In genomic region chr19:33778089-33778791, GRCh38 we compare ENCODE assay signal across 8 cellular contexts. TPM values are rescaled to one million over a fixed set of nuclear protein-coding genes. Genes with fewer than 3 reads are reported as not detected.
DNase-seq lines count a peak whose midpoint lies in the region; ATAC-seq, FAIRE-seq and TF ChIP-seq lines count a peak whose summit lies in the region.

No MANE protein-coding gene starts in this region.

- TF ChIP-seq POLR2A in IMR-90 (IDR thresholded peaks at IDR 0.05; ENCODE audit: low read depth, low read length) (0 out of 2 replicates have a peak, but pooled peaks have one; percentile 53), suprapubic skin (IDR thresholded peaks at IDR 0.05) (no peak)

- no peak overlapping the region for H3K27ac ChIP-seq in IMR-90 (ENCODE audit: insufficient read depth, low read length)
- H3K27ac ChIP-seq in neuronal stem cell (replicated peaks; ENCODE audit: low read length): no peak overlapping the region
- H3K27ac ChIP-seq in suprapubic skin: no peak overlapping the region

- no peak overlapping the region for H4K91ac ChIP-seq in IMR-90 (ENCODE audit: insufficient read depth, low read depth, low read length)
- H4K91ac ChIP-seq in neuronal stem cell (ENCODE audit: low read depth, low read length, poor library complexity): no peak overlapping the region

- H3K4me1 Mint-ChIP-seq in activated T-helper 1 cell treated with anti-CD3 and anti-CD28 coated beads, Interleukin-12 subunit alpha, Interleukin-12 subunit beta, Interleukin-2, Interleukin-4 antibody, amounts not matched to agents 30 ng/mL and 10 ng/mL and 1 ng/mL, durations not matched to agents 14 hours and 24 hours and 36 hours (ENCODE audit: low read depth): peaks cover 5% of the 10 kb centered on the region

- no peaks in the 10 kb centered on the region for H3K36me3 Mint-ChIP-seq in activated T-helper 1 cell treated with anti-CD3 and anti-CD28 coated beads, Interleukin-12 subunit alpha, Interleukin-12 subunit beta, Interleukin-2, Interleukin-4 antibody, amounts not matched to agents 30 ng/mL and 10 ng/mL and 1 ng/mL, durations not matched to agents 14 hours and 24 hours and 36 hours (ENCODE audit: low read depth)

- H2BK5ac ChIP-seq in IMR-90 (ENCODE audit: low read depth, low read length, poor library complexity, severe bottlenecking) (no peak overlapping the region), neuronal stem cell (ENCODE audit: low read length) (no peak overlapping the region)

- H2BK15ac ChIP-seq in IMR-90 (ENCODE audit: low read depth, low read length) (no peak overlapping the region), neuronal stem cell (ENCODE audit: low read length) (no peak overlapping the region)

- H2AFZ ChIP-seq in IMR-90 (replicated peaks; ENCODE audit: low read length, poor library complexity): peak overlapping the region; percentile 87
- peak overlapping the region; percentile 91 for H2AFZ ChIP-seq in neuronal stem cell (ENCODE audit: low read length)

- CTCF ChIA-PET in IMR-90 (lab: Yijun Ruan, JAX): interaction anchor here (0.5 to 3.2 kb wide), 50 partner anchors 9 to 713 kb away, joined by 3 to 36 read pairs (median 4); partner anchors contain the start of gene KCTD15

- H3K9me3 Mint-ChIP-seq in activated T-helper 1 cell treated with anti-CD3 and anti-CD28 coated beads, Interleukin-12 subunit alpha, Interleukin-12 subunit beta, Interleukin-2, Interleukin-4 antibody, amounts not matched to agents 30 ng/mL and 10 ng/mL and 1 ng/mL, durations not matched to agents 14 hours and 24 hours and 36 hours: no peaks in the 10 kb centered on the region

- H3K9me1 ChIP-seq in IMR-90 (ENCODE audit: insufficient read depth, low read length): 0 out of 2 replicates have a peak, but pooled peaks cover 4% of the 10 kb centered on the region

- H4K5ac ChIP-seq in IMR-90 (ENCODE audit: low read depth, low read length): no peak overlapping the region

- dilution Hi-C loops in IMR-90 (cut with HindIII; ENCODE audit: low sequenced_read_pairs, unreplicated experiment): no loop called here

- H2AK9ac ChIP-seq in IMR-90 (replicated peaks; ENCODE audit: low read depth, low read length, poor library complexity): no peak overlapping the region

- no peak overlapping the region for H3K4me3 Mint-ChIP-seq in activated T-helper 1 cell treated with anti-CD3 and anti-CD28 coated beads, Interleukin-12 subunit alpha, Interleukin-12 subunit beta, Interleukin-2, Interleukin-4 antibody, amounts not matched to agents 30 ng/mL and 10 ng/mL and 1 ng/mL, durations not matched to agents 14 hours and 24 hours and 36 hours

- FAIRE-seq in RCC 7860 (lab: Jason Lieb, UNC): no peak

- H3K4ac ChIP-seq in IMR-90 (ENCODE audit: low read depth, low read length) (no peak overlapping the region), neuronal stem cell (ENCODE audit: low read length) (no peak overlapping the region)

- H3K27me3 ChIP-seq in IMR-90 (ENCODE audit: control insufficient read depth, insufficient read depth, low read length) (peaks cover 16% of the 10 kb centered on the region; the same call in 1 of the 2 replicates), neuronal stem cell (ENCODE audit: control insufficient read depth in 3 of 3, insufficient read depth in 3 of 3, low read depth in 1 of 3, low read length in 3 of 3) (peaks cover 2 to 28% (median 18%) of the 10 kb centered on the region in 3 experiments), suprapubic skin (peaks cover 41% of the 10 kb centered on the region)

- no peaks in the 10 kb centered on the region for H3K9me3 ChIP-seq in IMR-90 (ENCODE audit: control insufficient read depth, insufficient read depth, low read length)
- peaks cover 0 to 4% of the 10 kb centered on the region in 2 donors for H3K9me3 ChIP-seq in neuronal stem cell (replicated peaks in 1 of 2; ENCODE audit: control insufficient read depth in 2 of 2, insufficient read depth in 1 of 2, low read depth in 1 of 2, low read length in 2 of 2)
- H3K9me3 ChIP-seq in suprapubic skin: no peaks in the 10 kb centered on the region

- 12% methylated on average over 24 of the region's 49 CpGs; no CpG with 5 or more reads in 1 of the 2 experiments for WGBS in IMR-90 (ENCODE audit: extremely low coverage in 2 of 2, insufficient read length in 1 of 2), 2 experiments
- no CpG with 5 or more reads among the region's 49 CpGs for WGBS in neuronal stem cell (ENCODE audit: extremely low coverage in 2 of 2, insufficient read length in 2 of 2, insufficient replicate concordance in 1 of 2), 2 donors
- WGBS in suprapubic skin: 34% methylated on average over 16 of the region's 49 CpGs

- DNase-seq in COLO829 (ENCODE audit: low spot score): peak; percentile 89
- DNase-seq in IMR-90: peak; percentile 61
- peak; percentile 36 for DNase-seq in RCC 7860 (ENCODE audit: low spot score)
- peak; percentile 76 for DNase-seq in activated T-helper 1 cell treated with anti-CD3 and anti-CD28 coated beads, Interleukin-12 subunit alpha, Interleukin-12 subunit beta, Interleukin-2, Interleukin-4 antibody, amounts not matched to agents 30 ng/mL and 10 ng/mL and 1 ng/mL, durations not matched to agents 14 hours and 24 hours and 36 hours (ENCODE audit: low spot score)
- peak; percentile 68 for DNase-seq in fibroblast of the aortic adventitia (ENCODE audit: low read depth)
- peak; percentile 82 for DNase-seq in neuronal stem cell (ENCODE audit: low spot score)
- DNase-seq in suprapubic skin (ENCODE audit: low spot score in 2 of 2): peak in 1 of 2 donors; percentile 79

- H3K9ac ChIP-seq in IMR-90 (ENCODE audit: low read depth, low read length) (no peak overlapping the region), neuronal stem cell (ENCODE audit: low read depth, low read length, poor library complexity) (no peak overlapping the region)

- intact Hi-C loops in IMR-90 (cut with micrococcal nuclease): loop anchor here (1.0 to 10.0 kb wide), 4 partner anchors 220 to 653 kb away; no protein-coding TSS in a partner anchor
- intact Hi-C loops in activated T-helper 1 cell treated with anti-CD3 and anti-CD28 coated beads, Interleukin-12 subunit alpha, Interleukin-12 subunit beta, Interleukin-2, Interleukin-4 antibody, amounts not matched to agents 30 ng/mL and 10 ng/mL and 1 ng/mL, durations not matched to agents 14 hours and 24 hours and 36 hours (cut with micrococcal nuclease): loop anchor here (1.0 to 10.0 kb wide), 5 partner anchors 18 to 934 kb away; partner anchors contain the start of gene KCTD15

- peak; percentile 100; the same call in 1 of the 2 replicates for TF ChIP-seq CTCF in IMR-90 (conservative IDR thresholded peaks at IDR 0.05; ENCODE audit: low read depth, low read length)
- peak; percentile 99 for TF ChIP-seq CTCF in fibroblast of the aortic adventitia (IDR thresholded peaks at IDR 0.05; ENCODE audit: insufficient read depth, low read length)
- TF ChIP-seq CTCF in suprapubic skin (IDR thresholded peaks at IDR 0.05): peak; percentile 100

- H4K20me1 ChIP-seq in IMR-90 (ENCODE audit: insufficient read depth, low read length): no peaks in the 10 kb centered on the region

- peak overlapping the region; percentile 12 for H2BK12ac ChIP-seq in neuronal stem cell (ENCODE audit: low read length)

- no peak overlapping the region for H3K27ac Mint-ChIP-seq in activated T-helper 1 cell treated with anti-CD3 and anti-CD28 coated beads, Interleukin-12 subunit alpha, Interleukin-12 subunit beta, Interleukin-2, Interleukin-4 antibody, amounts not matched to agents 30 ng/mL and 10 ng/mL and 1 ng/mL, durations not matched to agents 14 hours and 24 hours and 36 hours

- peak; percentile 85 for ATAC-seq in GM21381 (IDR thresholded peaks at IDR 0.05; ENCODE audit: unreplicated experiment)
- ATAC-seq in IMR-90 (ENCODE audit: low read depth): peak; percentile 98

- TF ChIP-seq RAD21 in IMR-90 (IDR thresholded peaks at IDR 0.05; ENCODE audit: low read length): peak; percentile 100

- H3K56ac ChIP-seq in IMR-90 (ENCODE audit: extremely low read depth, insufficient read depth, low read length): no peak overlapping the region

- no TSS peak for BruUV-seq in IMR-90 (replicated peaks; lab: Mats Ljungman, UMichigan)

- peaks cover 2% of the 10 kb centered on the region for H3K27me3 Mint-ChIP-seq in activated T-helper 1 cell treated with anti-CD3 and anti-CD28 coated beads, Interleukin-12 subunit alpha, Interleukin-12 subunit beta, Interleukin-2, Interleukin-4 antibody, amounts not matched to agents 30 ng/mL and 10 ng/mL and 1 ng/mL, durations not matched to agents 14 hours and 24 hours and 36 hours (ENCODE audit: insufficient read depth)

- no peaks in the 10 kb centered on the region for H3K4me1 ChIP-seq in IMR-90 (ENCODE audit: control insufficient read depth, insufficient read depth, low read length)
- peaks cover 5 to 6% of the 10 kb centered on the region in 2 donors for H3K4me1 ChIP-seq in neuronal stem cell (ENCODE audit: control insufficient read depth in 2 of 2, insufficient read depth in 1 of 2, low read depth in 1 of 2, low read length in 2 of 2)
- peaks cover 23% of the 10 kb centered on the region for H3K4me1 ChIP-seq in suprapubic skin

- H4K8ac ChIP-seq in IMR-90 (ENCODE audit: low read depth in 2 of 2, low read length in 2 of 2) (no peak overlapping the region), neuronal stem cell (ENCODE audit: low read depth, low read length) (no peak overlapping the region)

- H2AK5ac ChIP-seq in IMR-90 (ENCODE audit: low read depth, low read length) (no peak overlapping the region), neuronal stem cell (ENCODE audit: low read depth, low read length) (no peak overlapping the region)

- peak overlapping the region; percentile 7 for H3K23ac ChIP-seq in IMR-90 (ENCODE audit: low read depth, low read length)
- H3K23ac ChIP-seq in neuronal stem cell (ENCODE audit: low read depth, low read length, poor library complexity): peak overlapping the region; percentile 1

- H3K36me3 ChIP-seq in IMR-90 (ENCODE audit: control insufficient read depth, insufficient read depth, low read length): no peaks in the 10 kb centered on the region
- H3K36me3 ChIP-seq in neuronal stem cell (replicated peaks in 1 of 2; ENCODE audit: control insufficient read depth in 2 of 2, insufficient read depth in 2 of 2, low read length in 2 of 2): no peaks in the 10 kb centered on the region
- H3K36me3 ChIP-seq in suprapubic skin: no peaks in the 10 kb centered on the region

- no peak overlapping the region for H2BK20ac ChIP-seq in IMR-90 (ENCODE audit: low read depth, low read length)

- H2BK120ac ChIP-seq in IMR-90 (ENCODE audit: low read depth, low read length) (no peak overlapping the region), neuronal stem cell (ENCODE audit: low read depth, low read length) (no peak overlapping the region)

- in situ Hi-C loops in IMR-90 (cut with MboI; ENCODE audit: low sequenced_read_pairs): loop anchor here (5.0 to 25.0 kb wide), 2 partner anchors 319 to 559 kb away; no protein-coding TSS in a partner anchor

- POLR2A ChIA-PET in IMR-90 (lab: Charles Lee; ENCODE audit: unreplicated experiment): no interaction called here

- H3K14ac ChIP-seq in IMR-90 (replicated peaks; ENCODE audit: low read depth, low read length): no peak overlapping the region
- H3K14ac ChIP-seq in neuronal stem cell (ENCODE audit: low read length): no peak overlapping the region

- H3K18ac ChIP-seq in IMR-90 (ENCODE audit: low read depth, low read length): no peak overlapping the region
- peak overlapping the region; percentile 55 for H3K18ac ChIP-seq in neuronal stem cell (ENCODE audit: low read length)

- H3K4me3 ChIP-seq in IMR-90 (ENCODE audit: insufficient read depth, low read depth, low read length) (no peak overlapping the region), fibroblast of the aortic adventitia (ENCODE audit: low read depth, low read length) (no peak overlapping the region), neuronal stem cell (ENCODE audit: low read length in 2 of 2) (peak overlapping the region in 1 of 2 donors; percentile 66), suprapubic skin (peak overlapping the region; percentile 26)

- H3K4me2 ChIP-seq in IMR-90 (ENCODE audit: low read depth, low read length) (no peak overlapping the region), neuronal stem cell (ENCODE audit: insufficient read depth, low read length, poor library complexity, severe bottlenecking) (peak overlapping the region; percentile 42)

- H3K79me1 ChIP-seq in IMR-90 (ENCODE audit: low read depth in 1 of 2, low read length in 2 of 2) (no peaks in the 10 kb centered on the region), neuronal stem cell (ENCODE audit: low read depth, low read length) (no peaks in the 10 kb centered on the region)

- no peak for TF ChIP-seq EP300 in suprapubic skin (IDR thresholded peaks at IDR 0.05)

RNA-seq across cellular contexts. Expression of gene KCTD15, which starts 18.4 kb away (rescaled TPM):
- 13.6 and 16.3 TPM in 2 replicates for total RNA-seq in IMR-90 (2012; rRNA removed)
- 19.6 and 22.5 TPM in 2 replicates for polyA plus RNA-seq in IMR-90 (2012; rRNA removed)
- polyA plus RNA-seq in IMR-90 (2012; cell fraction: cytosol; rRNA removed): 12.0 and 16.7 TPM in 2 replicates
- polyA plus RNA-seq in IMR-90 (2012; cell fraction: nucleus; rRNA removed; ENCODE audit: low replicate concordance): 54.5 and 105 TPM in 2 replicates
- total RNA-seq in activated T-helper 1 cell treated with anti-CD3 and anti-CD28 coated beads, Interleukin-12 subunit alpha, Interleukin-12 subunit beta, Interleukin-2, Interleukin-4 antibody, amounts not matched to agents 30 ng/mL and 10 ng/mL and 1 ng/mL, durations not matched to agents 14 hours and 24 hours and 36 hours: 12.5 and 12.6 TPM in 2 replicates
- 13.3 and 28.9 TPM in 2 replicates for total RNA-seq in fibroblast of the aortic adventitia (ENCODE audit: low replicate concordance)
- polyA plus RNA-seq in neuronal stem cell (2013, experiment 1 of 2): 20.7 TPM
- polyA plus RNA-seq in neuronal stem cell (2013, experiment 2 of 2): 20.9 TPM
- total RNA-seq in suprapubic skin: 100 to 1,000 TPM; 153 to 189 (median 171) TPM
